Comparison of ENCODE assay signal across 16 cellular contexts in genomic region chr6:33049323-33049722, GRCh38. TPM values are rescaled to one million over a fixed set of nuclear protein-coding genes. Genes with fewer than 3 reads are reported as not detected.
A peak's percentile ranks its signal among the peaks of the same experiment; 100 is the strongest.
DNase-seq lines count a peak whose midpoint lies in the region; ATAC-seq, FAIRE-seq and TF ChIP-seq lines count a peak whose summit lies in the region.
"Had no signal": no experiment of that assay in that cellular context is flagged by ENCODE, and none has a peak within 500 bp of the region (broad histone marks: within the 10 kb centered on the region; RNA-seq: fewer than 3 reads in every experiment).

No MANE protein-coding gene starts in this region.

- FAIRE-seq in GM12878 (lab: Jason Lieb, UNC), result peak; percentile 52
- FAIRE-seq: G401.6 had no signal

- SMC1A ChIA-PET in GM12878 (lab: Charles Lee; ENCODE audit: uncharacterized antibody, unreplicated experiment), result interaction anchor here (0.8 to 5.5 kb wide), 15 partner anchors 8 to 148 kb away, joined by 3 to 44 read pairs (median 5); partner anchors contain the start of gene HLA-DPA1

- intact Hi-C loops in GM12878 (cut with micrococcal nuclease; ENCODE audit: unreplicated experiment), result loop anchor here (1.0 kb wide), 1 partner anchor 35 kb away; no protein-coding TSS in a partner anchor

- in situ Hi-C loops in GM12878 (cut with MboI), result no loop called here

- POLR2A ChIA-PET in GM12878 (lab: Charles Lee), result interaction anchor here (0.6 to 4.8 kb wide), 9 partner anchors 8 to 129 kb away, joined by 3 to 31 read pairs (median 7); partner anchors contain the start of genes HLA-DPA1 and HLA-DPB1

- H3K79me2 ChIP-seq in KMS-11 (ENCODE audit: insufficient read depth, low read depth), result no peaks in the 10 kb centered on the region
- no peaks in the 10 kb centered on the region for H3K79me2 ChIP-seq in GM12878 (ENCODE audit: control insufficient read depth, insufficient read depth, low read length)

- H3K9ac ChIP-seq in KMS-11 (no peak overlapping the region), GM12878 (ENCODE audit: control insufficient read depth, insufficient read depth, low read length) (no peak overlapping the region)

- H2AFZ ChIP-seq in KMS-11 (ENCODE audit: low read depth), result no peak overlapping the region
- H2AFZ ChIP-seq in GM12878 (ENCODE audit: control insufficient read depth, low read depth, low read length), result no peak overlapping the region

- H3K36me3 ChIP-seq in KMS-11 (ENCODE audit: insufficient read depth) (no peaks in the 10 kb centered on the region), GM12878 (ENCODE audit: control insufficient read depth in 2 of 2, insufficient read depth in 2 of 2, low read length in 1 of 2) (no peaks in the 10 kb centered on the region)

- BruUV-seq in GM12878 (replicated peaks; lab: Mats Ljungman, UMichigan), result no TSS peak

- RAD21 ChIA-PET in GM12878 (lab: Charles Lee; ENCODE audit: unreplicated experiment), result interaction anchor here (0.7 to 3.4 kb wide), 13 partner anchors 13 to 211 kb away, joined by 3 to 14 read pairs (median 5); partner anchors contain the start of genes HLA-DPB1 and TAP2

- TF ChIP-seq RAD21 in GM12878 (IDR thresholded peaks at IDR 0.05; ENCODE audit: insufficient read depth, low read depth, low read length), result peak; percentile 43; the same call in 1 of the 2 replicates

- peaks cover 10% of the 10 kb centered on the region for H3K4me1 Mint-ChIP-seq in memory B cell
- H3K4me1 Mint-ChIP-seq: CD4-positive, CD25-positive, alpha-beta regulatory T cell had no signal

- H3K4me3 ChIP-seq in KMS-11 (IDR thresholded peaks at IDR 0.05; ENCODE audit: insufficient read depth, low read depth, low read length), result no peak overlapping the region
- H3K4me3 ChIP-seq in GM12878, result no peak overlapping the region
- H3K4me3 ChIP-seq: lung, skin epidermis had no signal

- peak; percentile 85 for ATAC-seq in GM12878
- ATAC-seq in memory B cell (ENCODE audit: low read depth), result peak; percentile 62
- no peak for ATAC-seq in activated naive CD4-positive, alpha-beta T cell treated with anti-CD3 and anti-CD28 coated beads, Interleukin-2, amount 50 U/mL, for 72 hours

- no peaks in the 10 kb centered on the region for H3K9me3 ChIP-seq in GM12878 (replicated peaks; ENCODE audit: control insufficient read depth, insufficient read depth, low read length)

- DNase-seq in GM10266 (ENCODE audit: extremely low spot score) (no peak), GM12878 (ENCODE audit: low read depth, low spot score) (no peak), memory B cell (ENCODE audit: low spot score in 2 of 2) (no peak), NCI-H1092 (lab: John Stamatoyannopoulos, UW) (no peak), NCI-H187 treated with DMSO at 0.1 percent for 48 hours (lab: John Stamatoyannopoulos, UW) (no peak), NCI-H82 (lab: John Stamatoyannopoulos, UW) (no peak)
- DNase-seq in activated naive CD4-positive, alpha-beta T cell treated with anti-CD3 and anti-CD28 coated beads, Interleukin-2, amount 50 U/mL, for 72 hours (ENCODE audit: low spot score in 2 of 2), result no peak
- DNase-seq: activated CD4-positive, alpha-beta T cell treated with anti-CD3 and anti-CD28 coated beads for 48 hours; activated T-cell treated with anti-CD3 and anti-CD28 coated beads, Interleukin-2, amount 50 U/mL, for 48 hours; CD4-positive, CD25-positive, alpha-beta regulatory T cell; effector memory CD4-positive, alpha-beta T cell had no signal

- no peak for TF ChIP-seq POLR2A in GM12878 (IDR thresholded peaks at IDR 0.05; ENCODE audit: low read depth, low read length)

- H3K36me3 Mint-ChIP-seq in memory B cell, result peaks cover 2% of the 10 kb centered on the region
- no peaks in the 10 kb centered on the region for H3K36me3 Mint-ChIP-seq in activated naive CD4-positive, alpha-beta T cell treated with anti-CD3 and anti-CD28 coated beads, Interleukin-2, amount 50 U/mL, for 72 hours
- H3K36me3 Mint-ChIP-seq: CD4-positive, CD25-positive, alpha-beta regulatory T cell had no signal

- H3K27ac Mint-ChIP-seq in memory B cell, result peak overlapping the region; percentile 14
- no peak overlapping the region for H3K27ac Mint-ChIP-seq in activated naive CD4-positive, alpha-beta T cell treated with anti-CD3 and anti-CD28 coated beads, Interleukin-2, amount 50 U/mL, for 72 hours
- H3K27ac Mint-ChIP-seq: CD4-positive, CD25-positive, alpha-beta regulatory T cell had no signal

- no peaks in the 10 kb centered on the region for H3K9me3 Mint-ChIP-seq in memory B cell
- H3K9me3 Mint-ChIP-seq in activated naive CD4-positive, alpha-beta T cell treated with anti-CD3 and anti-CD28 coated beads, Interleukin-2, amount 50 U/mL, for 72 hours, result no peaks in the 10 kb centered on the region

- no peak for TF ChIP-seq EP300 in GM12878 (IDR thresholded peaks at IDR 0.05; ENCODE audit: borderline replicate concordance in 1 of 2, control insufficient read depth in 1 of 2, low read depth in 2 of 2, low read length in 2 of 2)

- CTCF ChIA-PET in GM12878 (lab: Yijun Ruan, JAX), result interaction anchor here (0.7 to 6.1 kb wide), 18 partner anchors 8 to 101 kb away, joined by 3 to 73 read pairs (median 11); partner anchors contain the start of genes HLA-DPA1 and HLA-DPB1

- peak; percentile 43 for TF ChIP-seq CTCF in GM10266 (IDR thresholded peaks at IDR 0.05; ENCODE audit: control insufficient read depth, insufficient read depth, low read depth, missing control alignments)
- TF ChIP-seq CTCF in KMS-11 (conservative IDR thresholded peaks at IDR 0.05; ENCODE audit: low read depth, low read length), result 0 out of 2 replicates have a peak, but pooled peaks have one; percentile 23
- peak; percentile 23 to 54 (median 53) for TF ChIP-seq CTCF in GM12878 (IDR thresholded peaks at IDR 0.05 in 2 of 3, conservative IDR thresholded peaks at IDR 0.05 in 1 of 3; ENCODE audit: control insufficient read depth in 2 of 3, extremely low read depth in 1 of 3, insufficient read depth in 1 of 3, low read depth in 3 of 3, low read length in 3 of 3)

- H3K4me3 Mint-ChIP-seq in memory B cell, result peak overlapping the region; percentile 43
- H3K4me3 Mint-ChIP-seq: CD4-positive, CD25-positive, alpha-beta regulatory T cell; neural crest cell had no signal

- H3K4me1 ChIP-seq in KMS-11 (ENCODE audit: low read depth, poor library complexity, severe bottlenecking) (no peaks in the 10 kb centered on the region), GM12878 (ENCODE audit: control insufficient read depth, insufficient read depth, low read length) (no peaks in the 10 kb centered on the region)

- H3K27me3 ChIP-seq in KMS-11 (ENCODE audit: insufficient read depth, low read depth) (no peaks in the 10 kb centered on the region), GM12878 (replicated peaks in 1 of 2; ENCODE audit: control insufficient read depth in 2 of 2, insufficient read depth in 2 of 2, low read length in 1 of 2) (no peaks in the 10 kb centered on the region)

- H3K27me3 Mint-ChIP-seq in memory B cell, result no peaks in the 10 kb centered on the region

- no peak overlapping the region for H3K4me2 ChIP-seq in KMS-11
- no peak overlapping the region for H3K4me2 ChIP-seq in GM12878 (ENCODE audit: control insufficient read depth, insufficient read depth)

- H3K27ac ChIP-seq in KMS-11 (no peak overlapping the region), GM12878 (ENCODE audit: control insufficient read depth, insufficient read depth) (no peak overlapping the region)

- WGBS in GM12878 (ENCODE audit: insufficient coverage, insufficient replicate concordance, low lambda C conversion rate, missing lambda C conversion rate), result 48% methylated on average over 6 of the region's 6 CpGs

- H4K20me1 ChIP-seq in KMS-11 (ENCODE audit: insufficient read depth), result no peaks in the 10 kb centered on the region
- no peaks in the 10 kb centered on the region for H4K20me1 ChIP-seq in GM12878 (ENCODE audit: control insufficient read depth, insufficient read depth)

RNA-seq across cellular contexts. Expression of gene HLA-DPA1, which starts 24.1 kb away (rescaled TPM):
- total RNA-seq in GM12878 (2013; cell fraction: nucleolus; rRNA removed), result 426 and 443 TPM in 2 replicates
- total RNA-seq in GM12878 (2014; rRNA removed) (1,084 and 1,097 TPM in 2 replicates), GM12878 (2014; rRNA removed; fragmentation: Illumina TruSeq; extraction: Trizol) (990 and 1,018 TPM in 2 replicates), GM12878 (2021) (707 and 749 TPM in 2 replicates)
- polyA plus RNA-seq in GM12878 (2011; ENCODE audit: low read depth), result 802 TPM
- polyA plus RNA-seq in GM12878 (2011; rRNA removed) (1,074 and 1,640 TPM in 2 replicates), GM12878 (2014; fragmentation: Illumina TruSeq; extraction: Trizol) (1,388 and 1,535 TPM in 2 replicates), GM12878 (2014; fragmentation: Nextera tagmentation; extraction: Ambion mirVana) (100 to 1,000 TPM; 508 to 665 TPM), GM12878 (2014; rRNA removed) (952 and 1,003 TPM in 2 replicates), GM12878 (2016; fragmentation: Nextera tagmentation; extraction: Ambion mirVana) (100 to 1,000 TPM; 640 to 684 TPM)
- 1,290 and 1,476 TPM in 2 replicates for polyA plus RNA-seq in GM12878 (2011; cell fraction: cytosol; rRNA removed)
- polyA plus RNA-seq in GM12878 (2011; cell fraction: nucleus; rRNA removed), result 450 and 715 TPM in 2 replicates
- polyA plus RNA-seq in GM12878 (2012), result 953 and 1,333 TPM in 2 replicates
- polyA minus RNA-seq in GM12878 (2011; rRNA and poly(A)+ RNA removed), result 630 and 837 TPM in 2 replicates
- polyA minus RNA-seq in GM12878 (2011; cell fraction: cytosol; rRNA and poly(A)+ RNA removed), result 250 and 316 TPM in 2 replicates
- polyA minus RNA-seq in GM12878 (2011; cell fraction: nucleus; rRNA and poly(A)+ RNA removed), result 116 and 131 TPM in 2 replicates
- 10 to 100 TPM; 24.4 to 45.8 TPM for total RNA-seq in activated naive CD4-positive, alpha-beta T cell treated with anti-CD3 and anti-CD28 coated beads, Interleukin-2, amount 50 U/mL, for 72 hours

RNA-seq across cellular contexts. Expression of gene HLA-DPB1, which starts 26.5 kb away (rescaled TPM):
- total RNA-seq in GM12878 (2013; cell fraction: nucleolus; rRNA removed), result 134 and 137 TPM in 2 replicates
- 395 and 404 TPM in 2 replicates for total RNA-seq in GM12878 (2014; rRNA removed)
- 285 and 287 TPM in 2 replicates for total RNA-seq in GM12878 (2014; rRNA removed; fragmentation: Illumina TruSeq; extraction: Trizol)
- 481 and 486 TPM in 2 replicates for total RNA-seq in GM12878 (2021)
- polyA plus RNA-seq in GM12878 (2011; ENCODE audit: low read depth), result 254 TPM
- 292 and 430 TPM in 2 replicates for polyA plus RNA-seq in GM12878 (2011; rRNA removed)
- polyA plus RNA-seq in GM12878 (2011; cell fraction: cytosol; rRNA removed), result 502 and 678 TPM in 2 replicates
- 323 and 407 TPM in 2 replicates for polyA plus RNA-seq in GM12878 (2011; cell fraction: nucleus; rRNA removed)
- polyA plus RNA-seq in GM12878 (2012), result 456 and 490 TPM in 2 replicates
- polyA plus RNA-seq in GM12878 (2014; fragmentation: Illumina TruSeq; extraction: Trizol), result 226 and 305 TPM in 2 replicates
- polyA plus RNA-seq in GM12878 (2014; fragmentation: Nextera tagmentation; extraction: Ambion mirVana), result 100 to 1,000 TPM; 101 to 177 TPM
- polyA plus RNA-seq in GM12878 (2014; rRNA removed), result 675 and 740 TPM in 2 replicates
- polyA plus RNA-seq in GM12878 (2016; fragmentation: Nextera tagmentation; extraction: Ambion mirVana), result 100 to 1,000 TPM; 346 to 359 TPM
- 225 and 371 TPM in 2 replicates for polyA minus RNA-seq in GM12878 (2011; rRNA and poly(A)+ RNA removed)
- 92.2 and 105 TPM in 2 replicates for polyA minus RNA-seq in GM12878 (2011; cell fraction: cytosol; rRNA and poly(A)+ RNA removed)
- polyA minus RNA-seq in GM12878 (2011; cell fraction: nucleus; rRNA and poly(A)+ RNA removed), result 45.3 and 62.7 TPM in 2 replicates
- 10 to 100 TPM; 10.6 to 39.0 TPM for total RNA-seq in activated naive CD4-positive, alpha-beta T cell treated with anti-CD3 and anti-CD28 coated beads, Interleukin-2, amount 50 U/mL, for 72 hours

RNA-seq across cellular contexts. Expression of gene HLA-DOA, which starts 39.9 kb away (rescaled TPM):
- total RNA-seq in GM12878 (2013; cell fraction: nucleolus; rRNA removed), result 47.7 and 47.9 TPM in 2 replicates
- 99.2 and 108 TPM in 2 replicates for total RNA-seq in GM12878 (2014; rRNA removed)
- 64.6 and 69.1 TPM in 2 replicates for total RNA-seq in GM12878 (2014; rRNA removed; fragmentation: Illumina TruSeq; extraction: Trizol)
- 73.3 and 73.5 TPM in 2 replicates for total RNA-seq in GM12878 (2021)
- 45.0 TPM for polyA plus RNA-seq in GM12878 (2011; ENCODE audit: low read depth)
- 31.3 and 46.7 TPM in 2 replicates for polyA plus RNA-seq in GM12878 (2011; rRNA removed)
- 77.6 and 86.9 TPM in 2 replicates for polyA plus RNA-seq in GM12878 (2011; cell fraction: cytosol; rRNA removed)
- polyA plus RNA-seq in GM12878 (2011; cell fraction: nucleus; rRNA removed), result 77.0 and 89.9 TPM in 2 replicates
- 78.7 and 83.9 TPM in 2 replicates for polyA plus RNA-seq in GM12878 (2012)
- 69.9 and 79.3 TPM in 2 replicates for polyA plus RNA-seq in GM12878 (2014; fragmentation: Illumina TruSeq; extraction: Trizol)
- 10 to 100 TPM in 1 of 2 experiments, 1 to 10 TPM in 1; 8.8 to 21.1 TPM for polyA plus RNA-seq in GM12878 (2014; fragmentation: Nextera tagmentation; extraction: Ambion mirVana)
- 99.8 and 104 TPM in 2 replicates for polyA plus RNA-seq in GM12878 (2014; rRNA removed)
- 10 to 100 TPM; 44.9 to 47.6 TPM for polyA plus RNA-seq in GM12878 (2016; fragmentation: Nextera tagmentation; extraction: Ambion mirVana)
- 45.5 and 61.2 TPM in 2 replicates for polyA minus RNA-seq in GM12878 (2011; rRNA and poly(A)+ RNA removed)
- polyA minus RNA-seq in GM12878 (2011; cell fraction: cytosol; rRNA and poly(A)+ RNA removed), result 40.4 and 47.3 TPM in 2 replicates
- 35.9 and 56.4 TPM in 2 replicates for polyA minus RNA-seq in GM12878 (2011; cell fraction: nucleus; rRNA and poly(A)+ RNA removed)
- total RNA-seq in activated naive CD4-positive, alpha-beta T cell treated with anti-CD3 and anti-CD28 coated beads, Interleukin-2, amount 50 U/mL, for 72 hours, result 1 to 10 TPM; 1.8 to 3.2 TPM

Comparison
In these comparisons a context has a peak if more than half of its experiments do, and no peak if none do; other contexts are left out.
1. ATAC-seq: peak in GM12878 (single experiment) and memory B cell (single experiment); none in activated naive CD4-positive, alpha-beta T cell treated with anti-CD3 and anti-CD28 coated beads, Interleukin-2, amount 50 U/mL, for 72 hours (0 of 2).
2. RNA of gene HLA-DPA1, which starts 24.1 kb away (total RNA-seq): 426 to 1,097 TPM in GM12878; 24.4 to 45.8 TPM in activated naive CD4-positive, alpha-beta T cell treated with anti-CD3 and anti-CD28 coated beads, Interleukin-2, amount 50 U/mL, for 72 hours; every median in the first group is over 4 times any median in the second.
3. RNA of gene HLA-DOA, which starts 39.9 kb away (total RNA-seq): 47.7 to 108 TPM in GM12878; 1.8 to 3.2 TPM in activated naive CD4-positive, alpha-beta T cell treated with anti-CD3 and anti-CD28 coated beads, Interleukin-2, amount 50 U/mL, for 72 hours; every median in the first group is over 10 times any median in the second.
4. Peak in every context shown above with its lines, with median percentiles within 50 percentile points of each other: CTCF ChIP-seq.